In genomic region chr10:12130237-12130872, GRCh38 we compare ENCODE assay signal across 8 cellular contexts. TPM values are rescaled to one million over a fixed set of nuclear protein-coding genes. Genes with fewer than 3 reads are reported as not detected.
A peak's percentile ranks its signal among the peaks of the same experiment; 100 is the strongest.
DNase-seq lines count a peak whose midpoint lies in the region; ATAC-seq and TF ChIP-seq lines count a peak whose summit lies in the region.

No MANE protein-coding gene starts in this region.

- peak overlapping the region; percentile 67 to 96 (median 84) for H3K27ac Mint-ChIP-seq in CD4-positive, CD25-positive, alpha-beta regulatory T cell
- H3K27ac Mint-ChIP-seq in neural crest cell (ENCODE audit: unreplicated experiment): peak overlapping the region; percentile 69

- peak; percentile 15 to 79 (median 47) for DNase-seq in CD4-positive, CD25-positive, alpha-beta regulatory T cell
- DNase-seq in NCI-H748 (lab: John Stamatoyannopoulos, UW; ENCODE audit: unreplicated experiment): peak; percentile 71
- peak; percentile 13 for DNase-seq in activated gamma-delta T cell treated with anti-CD3 and anti-CD28 coated beads, Interleukin-2, amount 50 U/mL, for 16 hours (ENCODE audit: low read depth)
- DNase-seq in foreskin fibroblast: peak; percentile 65 to 85
- DNase-seq in neural crest cell (ENCODE audit: low read depth, low spot score): peak; percentile 42

- no peaks in the 10 kb centered on the region for H3K27me3 Mint-ChIP-seq in CD4-positive, CD25-positive, alpha-beta regulatory T cell
- no peaks in the 10 kb centered on the region for H3K27me3 Mint-ChIP-seq in neural crest cell (ENCODE audit: low read depth)

- TF ChIP-seq CTCF in foreskin fibroblast (IDR thresholded peaks at IDR 0.05; ENCODE audit: low read depth, low read length) (peak; percentile 54), neural crest cell (conservative IDR thresholded peaks at IDR 0.05) (peak; percentile 63)

- H3K4me3 ChIP-seq in CD4-positive, CD25-positive, alpha-beta regulatory T cell (ENCODE audit: low read depth, low read length): peak overlapping the region; percentile 95
- peak overlapping the region; percentile 80 to 92 for H3K4me3 ChIP-seq in foreskin fibroblast (ENCODE audit: low read depth in 1 of 2, low read length in 2 of 2)

- peak overlapping the region; percentile 92 to 96 (median 93) for H3K4me3 Mint-ChIP-seq in CD4-positive, CD25-positive, alpha-beta regulatory T cell
- H3K4me3 Mint-ChIP-seq in neural crest cell: peak overlapping the region; percentile 94

- peaks cover 3% of the 10 kb centered on the region for H3K36me3 Mint-ChIP-seq in CD4-positive, CD25-positive, alpha-beta regulatory T cell
- peaks cover 3% of the 10 kb centered on the region for H3K36me3 Mint-ChIP-seq in neural crest cell (ENCODE audit: low read depth)

- no peaks in the 10 kb centered on the region for H3K27me3 ChIP-seq in CD4-positive, CD25-positive, alpha-beta regulatory T cell (ENCODE audit: control insufficient read depth, insufficient read depth, low read length)

- peaks cover 9% of the 10 kb centered on the region for H3K4me1 ChIP-seq in CD4-positive, CD25-positive, alpha-beta regulatory T cell (ENCODE audit: control insufficient read depth, insufficient read depth, low read length, poor library complexity, severe bottlenecking)

- peak; percentile 10 to 18 for ATAC-seq in CD4-positive, CD25-positive, alpha-beta regulatory T cell (ENCODE audit: low read depth in 2 of 2)
- ATAC-seq in GM18519 (IDR thresholded peaks at IDR 0.05; ENCODE audit: low FRiP score, unreplicated experiment) (peak; percentile 30), HG03175 (IDR thresholded peaks at IDR 0.05; ENCODE audit: unreplicated experiment) (peak; percentile 54), GM18858 (IDR thresholded peaks at IDR 0.05; ENCODE audit: unreplicated experiment) (no peak)

- peaks cover 6% of the 10 kb centered on the region for H3K36me3 ChIP-seq in CD4-positive, CD25-positive, alpha-beta regulatory T cell (ENCODE audit: control insufficient read depth, insufficient read depth, low read length)

- H3K9me3 ChIP-seq in CD4-positive, CD25-positive, alpha-beta regulatory T cell (ENCODE audit: control insufficient read depth in 2 of 2, low read length in 2 of 2): no peaks in the 10 kb centered on the region

- peak overlapping the region; percentile 90 for H3K27ac ChIP-seq in CD4-positive, CD25-positive, alpha-beta regulatory T cell (ENCODE audit: insufficient read depth, low read length, poor library complexity, severe bottlenecking)

- H3K9me3 Mint-ChIP-seq in CD4-positive, CD25-positive, alpha-beta regulatory T cell: no peaks in the 10 kb centered on the region
- no peaks in the 10 kb centered on the region for H3K9me3 Mint-ChIP-seq in neural crest cell

- H3K4me1 Mint-ChIP-seq in CD4-positive, CD25-positive, alpha-beta regulatory T cell: peaks cover 9 to 29% (median 20%) of the 10 kb centered on the region in 4 donors
- peaks cover 16% of the 10 kb centered on the region for H3K4me1 Mint-ChIP-seq in neural crest cell

RNA-seq across cellular contexts. Expression of gene SEC61A2, which starts 0.9 kb away (rescaled TPM):
- 25.2 TPM for total RNA-seq in CD4-positive, CD25-positive, alpha-beta regulatory T cell
- polyA plus RNA-seq in CD4-positive, CD25-positive, alpha-beta regulatory T cell: 1 to 10 TPM; 1.6 to 5.4 (median 2.5) TPM
- total RNA-seq in neural crest cell: 24.8 and 26.7 TPM in 2 replicates

Comparison
In these comparisons a context has a peak if more than half of its experiments do, and no peak if none do; other contexts are left out.
1. DNase-seq: peak in every context shown above with its lines; median percentile 75 in foreskin fibroblast; 71 in NCI-H748; 47 in CD4-positive, CD25-positive, alpha-beta regulatory T cell; 42 in neural crest cell; 13 in activated gamma-delta T cell treated with anti-CD3 and anti-CD28 coated beads, Interleukin-2, amount 50 U/mL, for 16 hours.